3 cellular contexts compared by ENCODE assay signal in the genomic region with DNA sequence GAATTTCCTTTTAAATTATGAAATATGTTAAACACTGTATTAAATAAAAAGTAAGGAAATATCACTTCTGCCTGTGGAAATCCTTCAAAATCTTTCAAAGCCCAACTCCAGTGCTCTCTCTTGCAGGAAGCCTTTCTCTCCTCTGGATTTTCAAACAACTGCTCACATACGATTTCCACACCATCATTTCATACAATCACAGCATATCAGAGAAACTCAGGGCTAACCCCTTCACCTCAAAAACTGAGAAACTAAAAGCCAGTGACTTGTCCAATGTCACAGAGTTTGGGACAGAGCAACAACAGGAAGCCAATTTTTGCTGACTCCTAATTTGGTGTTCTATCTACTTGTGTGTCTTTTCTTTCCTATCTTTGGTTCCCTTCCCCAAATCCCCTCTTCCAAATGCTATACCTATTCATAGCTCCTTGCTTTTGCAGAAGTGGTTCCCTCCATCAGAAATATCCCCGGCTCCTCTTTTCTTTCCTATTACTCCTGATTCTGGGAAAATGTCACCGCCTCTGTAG.
TF ChIP-seq lines count a peak whose summit lies in the region.

No MANE protein-coding gene starts in this region.

TF ChIP-seq in SK-N-SH, 30 proteins besides CTCF, POLR2A, EP300 and RAD21 (continues in another document):
- no peak for TF ChIP-seq YY1 (IDR thresholded peaks at IDR 0.05; ENCODE audit: low read depth)
- no peak for TF ChIP-seq MXI1 (IDR thresholded peaks at IDR 0.05; ENCODE audit: low read depth, low read length)
- no peak for TF ChIP-seq SMC3 (IDR thresholded peaks at IDR 0.05; ENCODE audit: low read depth, low read length)
- TF ChIP-seq FOXM1 (IDR thresholded peaks at IDR 0.05; ENCODE audit: low read depth), result no peak
- no peak for TF ChIP-seq TEAD4 (IDR thresholded peaks at IDR 0.05; ENCODE audit: borderline replicate concordance, insufficient read depth)
- no peak for TF ChIP-seq SIN3A (IDR thresholded peaks at IDR 0.05; ENCODE audit: borderline replicate concordance, low read depth, low read length)
- TF ChIP-seq EZH2phosphoT487 (IDR thresholded peaks at IDR 0.05; ENCODE audit: borderline replicate concordance, low read depth), result no peak
- TF ChIP-seq, protein P1, sequence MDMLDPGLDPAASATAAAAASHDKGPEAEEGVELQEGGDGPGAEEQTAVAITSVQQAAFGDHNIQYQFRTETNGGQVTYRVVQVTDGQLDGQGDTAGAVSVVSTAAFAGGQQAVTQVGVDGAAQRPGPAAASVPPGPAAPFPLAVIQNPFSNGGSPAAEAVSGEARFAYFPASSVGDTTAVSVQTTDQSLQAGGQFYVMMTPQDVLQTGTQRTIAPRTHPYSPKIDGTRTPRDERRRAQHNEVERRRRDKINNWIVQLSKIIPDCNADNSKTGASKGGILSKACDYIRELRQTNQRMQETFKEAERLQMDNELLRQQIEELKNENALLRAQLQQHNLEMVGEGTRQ (IDR thresholded peaks at IDR 0.05; ENCODE audit: borderline replicate concordance, low read depth, low read length), result no peak
- TF ChIP-seq ELF1 (IDR thresholded peaks at IDR 0.05), result no peak
- TF ChIP-seq, protein P2, sequence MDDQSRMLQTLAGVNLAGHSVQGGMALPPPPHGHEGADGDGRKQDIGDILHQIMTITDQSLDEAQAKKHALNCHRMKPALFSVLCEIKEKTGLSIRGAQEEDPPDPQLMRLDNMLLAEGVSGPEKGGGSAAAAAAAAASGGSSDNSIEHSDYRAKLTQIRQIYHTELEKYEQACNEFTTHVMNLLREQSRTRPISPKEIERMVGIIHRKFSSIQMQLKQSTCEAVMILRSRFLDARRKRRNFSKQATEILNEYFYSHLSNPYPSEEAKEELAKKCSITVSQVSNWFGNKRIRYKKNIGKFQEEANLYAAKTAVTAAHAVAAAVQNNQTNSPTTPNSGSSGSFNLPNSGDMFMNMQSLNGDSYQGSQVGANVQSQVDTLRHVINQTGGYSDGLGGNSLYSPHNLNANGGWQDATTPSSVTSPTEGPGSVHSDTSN (IDR thresholded peaks at IDR 0.05), result no peak
- TF ChIP-seq RXRA (IDR thresholded peaks at IDR 0.05; ENCODE audit: borderline replicate concordance, low read depth), result no peak
- no peak for TF ChIP-seq FOSL2 (IDR thresholded peaks at IDR 0.05; ENCODE audit: borderline replicate concordance, low read depth)
- no peak for TF ChIP-seq TCF12 (IDR thresholded peaks at IDR 0.05)
- TF ChIP-seq RCOR1 (IDR thresholded peaks at IDR 0.05; ENCODE audit: low read length), result no peak
- TF ChIP-seq MEF2A (IDR thresholded peaks at IDR 0.05; ENCODE audit: borderline replicate concordance, low read depth), result no peak
- no peak for TF ChIP-seq REST (IDR thresholded peaks at IDR 0.05; ENCODE audit: low read depth, low read length)
- TF ChIP-seq FOXJ3 (CRISPR knock-in tag; IDR thresholded peaks at IDR 0.05), result no peak

TF ChIP-seq in SK-N-SH treated with all-trans-retinoic acid at 6 μM for 48 hours, 23 proteins besides CTCF, POLR2A, EP300 and RAD21:
- TF ChIP-seq, protein P3, sequence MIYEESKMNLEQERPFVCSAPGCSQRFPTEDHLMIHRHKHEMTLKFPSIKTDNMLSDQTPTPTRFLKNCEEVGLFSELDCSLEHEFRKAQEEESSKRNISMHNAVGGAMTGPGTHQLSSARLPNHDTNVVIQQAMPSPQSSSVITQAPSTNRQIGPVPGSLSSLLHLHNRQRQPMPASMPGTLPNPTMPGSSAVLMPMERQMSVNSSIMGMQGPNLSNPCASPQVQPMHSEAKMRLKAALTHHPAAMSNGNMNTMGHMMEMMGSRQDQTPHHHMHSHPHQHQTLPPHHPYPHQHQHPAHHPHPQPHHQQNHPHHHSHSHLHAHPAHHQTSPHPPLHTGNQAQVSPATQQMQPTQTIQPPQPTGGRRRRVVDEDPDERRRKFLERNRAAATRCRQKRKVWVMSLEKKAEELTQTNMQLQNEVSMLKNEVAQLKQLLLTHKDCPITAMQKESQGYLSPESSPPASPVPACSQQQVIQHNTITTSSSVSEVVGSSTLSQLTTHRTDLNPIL (CRISPR knock-in tag; IDR thresholded peaks at IDR 0.05; ENCODE audit: low read depth), result no peak
- TF ChIP-seq ISL1 (CRISPR knock-in tag; IDR thresholded peaks at IDR 0.05) (no peak), ZC3H10 (CRISPR knock-in tag; IDR thresholded peaks at IDR 0.05) (no peak), GLIS3 (CRISPR knock-in tag; IDR thresholded peaks at IDR 0.05) (no peak), TCF4 (CRISPR knock-in tag; IDR thresholded peaks at IDR 0.05; ENCODE audit: borderline replicate concordance) (no peak), CSDC2 (CRISPR knock-in tag; IDR thresholded peaks at IDR 0.05) (no peak)
- TF ChIP-seq, protein P4, sequence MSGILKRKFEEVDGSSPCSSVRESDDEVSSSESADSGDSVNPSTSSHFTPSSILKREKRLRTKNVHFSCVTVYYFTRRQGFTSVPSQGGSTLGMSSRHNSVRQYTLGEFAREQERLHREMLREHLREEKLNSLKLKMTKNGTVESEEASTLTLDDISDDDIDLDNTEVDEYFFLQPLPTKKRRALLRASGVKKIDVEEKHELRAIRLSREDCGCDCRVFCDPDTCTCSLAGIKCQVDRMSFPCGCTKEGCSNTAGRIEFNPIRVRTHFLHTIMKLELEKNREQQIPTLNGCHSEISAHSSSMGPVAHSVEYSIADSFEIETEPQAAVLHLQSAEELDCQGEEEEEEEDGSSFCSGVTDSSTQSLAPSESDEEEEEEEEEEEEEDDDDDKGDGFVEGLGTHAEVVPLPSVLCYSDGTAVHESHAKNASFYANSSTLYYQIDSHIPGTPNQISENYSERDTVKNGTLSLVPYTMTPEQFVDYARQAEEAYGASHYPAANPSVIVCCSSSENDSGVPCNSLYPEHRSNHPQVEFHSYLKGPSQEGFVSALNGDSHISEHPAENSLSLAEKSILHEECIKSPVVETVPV (CRISPR knock-in tag; IDR thresholded peaks at IDR 0.05), result no peak

TF ChIP-seq in HepG2, 621 proteins besides CTCF, POLR2A, EP300 and RAD21:
- TF ChIP-seq NR2F2 (IDR thresholded peaks at IDR 0.05; ENCODE audit: borderline replicate concordance, low read depth) (no peak), MAFK (conservative IDR thresholded peaks at IDR 0.05 in 1 of 2, IDR thresholded peaks at IDR 0.05 in 1 of 2; ENCODE audit: low read length in 2 of 2) (peak; percentile 46 to 60; a peak in 2 of 4 replicates), MAFF (IDR thresholded peaks at IDR 0.05; ENCODE audit: low read depth, low read length) (peak; percentile 47)
TF ChIP-seq in HepG2: peak in this region for 2.
